23 cellular contexts compared by ENCODE assay signal in the genomic region with DNA sequence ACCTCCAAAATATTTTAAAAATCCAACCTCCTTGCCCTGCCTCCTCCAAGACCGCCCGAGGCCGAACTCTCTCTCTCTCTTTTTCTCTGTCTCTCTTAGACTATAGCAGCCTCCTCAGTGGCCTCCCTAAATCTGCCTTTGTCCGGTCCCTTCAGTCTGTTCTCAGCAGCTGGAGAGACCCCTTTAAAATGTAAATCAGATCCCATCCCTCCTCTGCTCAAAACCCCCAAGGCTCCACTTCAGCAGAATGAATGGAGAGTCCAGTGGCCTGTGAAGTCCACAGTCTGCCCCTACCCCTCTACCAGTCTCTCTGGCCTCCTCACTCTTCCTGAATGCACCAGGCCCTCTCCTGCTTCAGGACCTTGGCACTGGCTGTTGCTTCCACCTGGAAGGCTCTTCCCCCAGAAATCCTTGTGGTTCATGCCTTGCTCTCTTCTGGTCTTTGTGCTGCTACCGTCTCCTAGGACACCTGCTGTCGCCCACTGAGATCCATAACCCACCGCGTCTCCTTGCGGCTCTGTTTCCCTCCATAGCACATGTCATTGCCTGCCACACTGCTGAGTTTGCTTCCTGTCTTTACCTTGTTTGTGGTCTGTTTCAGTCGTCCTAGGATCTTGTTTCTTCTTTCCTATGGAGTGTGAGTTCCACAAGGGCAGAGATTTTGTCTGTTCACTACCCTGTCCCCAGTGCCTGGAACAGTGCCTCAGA. TPM values are rescaled to one million over a fixed set of nuclear protein-coding genes. Genes with fewer than 3 reads are reported as not detected.
"Had no signal": no experiment of that assay in that cellular context is flagged by ENCODE, and none has a peak within 500 bp of the region (broad histone marks: within the 10 kb centered on the region; RNA-seq: fewer than 3 reads in every experiment).

No MANE protein-coding gene starts in this region.

- DNase-seq: activated CD4-positive, alpha-beta T cell treated with anti-CD3 and anti-CD28 coated beads, Interleukin-2, amount 50 U/mL, for 48 hours; activated naive CD8-positive, alpha-beta T cell treated with anti-CD3 and anti-CD28 coated beads, Interleukin-2, amount 10 ng/mL, durations not matched to agents 7 days and 5 days; activated T-cell treated with anti-CD3 and anti-CD28 coated beads for 4 hours; amygdala; caudate nucleus; dorsolateral prefrontal cortex; erythroblast; foreskin melanocyte; hypothalamus; psoas muscle; right cardiac atrium; stimulated activated CD4-positive, alpha-beta T cell treated with anti-CD3 and anti-CD28 coated beads, Interleukin-2, amount 100 ng/mL, for 24 hours; trophoblast cell; WERI-Rb-1 had no signal

- H3K27ac ChIP-seq: dorsolateral prefrontal cortex, psoas muscle, WERI-Rb-1 had no signal

- ATAC-seq: left lobe of liver, psoas muscle, right cardiac atrium had no signal

- H3K4me3 Mint-ChIP-seq: activated naive CD8-positive, alpha-beta T cell treated with anti-CD3 and anti-CD28 coated beads, Interleukin-2, amount 10 ng/mL, durations not matched to agents 7 days and 5 days; mesothelial cell of epicardium; nephron; stimulated activated naive CD8-positive, alpha-beta T cell treated with anti-CD3 and anti-CD28 coated beads, Interleukin-15, Interleukin-2, amounts not matched to agents 100 ng/mL and 50 ng/mL, for 24 hours had no signal

- H3K36me3 Mint-ChIP-seq: activated naive CD8-positive, alpha-beta T cell treated with anti-CD3 and anti-CD28 coated beads, Interleukin-2, amount 10 ng/mL, durations not matched to agents 7 days and 5 days; mesothelial cell of epicardium had no signal

- H3K4me3 ChIP-seq: dorsolateral prefrontal cortex, lung, psoas muscle had no signal

- H3K9me3 Mint-ChIP-seq: activated naive CD8-positive, alpha-beta T cell treated with anti-CD3 and anti-CD28 coated beads, Interleukin-2, amount 10 ng/mL, durations not matched to agents 7 days and 5 days; mesothelial cell of epicardium; nephron; stimulated activated naive CD8-positive, alpha-beta T cell treated with anti-CD3 and anti-CD28 coated beads, Interleukin-15, Interleukin-2, amounts not matched to agents 100 ng/mL and 50 ng/mL, for 24 hours had no signal

- H3K27ac Mint-ChIP-seq: activated naive CD8-positive, alpha-beta T cell treated with anti-CD3 and anti-CD28 coated beads, Interleukin-2, amount 10 ng/mL, durations not matched to agents 7 days and 5 days; mesothelial cell of epicardium; nephron; stimulated activated naive CD8-positive, alpha-beta T cell treated with anti-CD3 and anti-CD28 coated beads, Interleukin-15, Interleukin-2, amounts not matched to agents 100 ng/mL and 50 ng/mL, for 24 hours had no signal

- H3K9me3 ChIP-seq: psoas muscle had no signal

- H3K36me3 ChIP-seq: WERI-Rb-1 had no signal

- H3K4me1 ChIP-seq: psoas muscle had no signal

RNA-seq across cellular contexts. Expression of a gene that starts 6.0 kb away (rescaled TPM):
- total RNA-seq: activated naive CD8-positive, alpha-beta T cell treated with anti-CD3 and anti-CD28 coated beads, Interleukin-2, amount 10 ng/mL, durations not matched to agents 7 days and 5 days; dorsolateral prefrontal cortex; left lobe of liver; lung; mesothelial cell of epicardium; osteocyte; psoas muscle; right cardiac atrium; skeletal muscle tissue; T-helper 2 cell treated with Interferon-gamma antibody and Interleukin-4, amounts not matched to agents 100 ng/mL and 5 ng/mL, for 36 hours; temporal lobe had no signal

RNA-seq across cellular contexts. Expression of a gene that starts 51.1 kb away (rescaled TPM):
- total RNA-seq: activated naive CD8-positive, alpha-beta T cell treated with anti-CD3 and anti-CD28 coated beads, Interleukin-2, amount 10 ng/mL, durations not matched to agents 7 days and 5 days; T-helper 2 cell treated with Interferon-gamma antibody and Interleukin-4, amounts not matched to agents 100 ng/mL and 5 ng/mL, for 36 hours; temporal lobe had no signal
